ENCODE assay signal across 8 cellular contexts in the genomic region with DNA sequence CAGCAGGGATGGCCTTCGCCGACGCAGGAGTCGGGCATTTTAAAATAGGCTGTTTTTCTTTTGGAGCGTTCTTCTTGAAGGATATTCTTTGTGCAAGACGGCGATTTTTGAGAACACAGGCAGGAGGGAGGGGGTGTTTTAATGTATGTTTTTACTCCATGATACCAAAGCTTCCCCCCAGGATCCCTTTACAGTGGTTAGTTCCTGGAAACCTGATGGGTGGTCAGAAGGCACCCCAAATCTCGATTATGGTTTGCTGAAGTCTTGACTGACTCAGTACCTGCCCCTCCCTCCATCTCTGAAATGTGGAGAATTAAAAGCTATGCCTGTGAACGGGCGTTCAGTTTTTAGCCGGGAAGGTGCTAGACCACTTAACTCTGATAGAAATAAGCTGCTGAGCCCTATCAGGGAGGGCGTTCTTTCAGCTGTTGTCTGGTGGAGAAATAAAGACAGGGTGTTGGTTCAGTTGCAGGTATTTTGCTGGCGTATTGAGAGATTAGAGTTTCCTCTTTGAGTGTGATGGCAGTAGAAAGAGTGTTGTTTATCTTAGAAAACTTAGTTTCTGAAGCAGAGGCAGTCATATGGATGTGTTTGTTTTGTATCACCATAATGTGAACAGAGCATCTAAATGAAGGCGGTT. TPM values are rescaled to one million over a fixed set of nuclear protein-coding genes. Genes with fewer than 3 reads are reported as not detected.
DNase-seq lines count a peak whose midpoint lies in the region; ATAC-seq and TF ChIP-seq lines count a peak whose summit lies in the region.

No MANE protein-coding gene starts in this region.

- peaks cover 2% of the 10 kb centered on the region for H3K4me1 ChIP-seq in right cardiac atrium (ENCODE audit: control insufficient read depth, insufficient read depth, low read length)
- peaks cover 12 to 71% (median 37%) of the 10 kb centered on the region in 6 donors for H3K4me1 ChIP-seq in spleen

- POLR2A ChIA-PET in activated CD8-positive, alpha-beta T cell treated with anti-CD3 and anti-CD28 coated beads, Interleukin-2, amount 10 ng/mL, durations not matched to agents 7 days and 5 days (lab: Charles Lee), result interaction anchor here (0.6 kb wide), 1 partner anchor 51 kb away, joined by 3 read pairs; no protein-coding TSS in a partner anchor

- peak overlapping the region; percentile 76 for H3K27ac Mint-ChIP-seq in activated CD8-positive, alpha-beta T cell treated with anti-CD3 and anti-CD28 coated beads, Interleukin-2, amount 10 ng/mL, durations not matched to agents 7 days and 5 days

- CTCF ChIA-PET in activated CD8-positive, alpha-beta T cell treated with anti-CD3 and anti-CD28 coated beads, Interleukin-2, amount 10 ng/mL, durations not matched to agents 7 days and 5 days (lab: Charles Lee), result interaction anchor here (1.2 to 3.0 kb wide), 6 partner anchors 9 to 425 kb away, joined by 3 to 20 read pairs (median 6); no protein-coding TSS in a partner anchor

- no peaks in the 10 kb centered on the region for H3K9me3 ChIP-seq in right cardiac atrium (ENCODE audit: control insufficient read depth, low read length)
- H3K9me3 ChIP-seq in spleen, result no peaks in the 10 kb centered on the region

- H3K9me3 Mint-ChIP-seq in activated CD8-positive, alpha-beta T cell treated with anti-CD3 and anti-CD28 coated beads, Interleukin-2, amount 10 ng/mL, durations not matched to agents 7 days and 5 days (ENCODE audit: insufficient read depth), result no peaks in the 10 kb centered on the region

- H3K27me3 Mint-ChIP-seq in activated CD8-positive, alpha-beta T cell treated with anti-CD3 and anti-CD28 coated beads, Interleukin-2, amount 10 ng/mL, durations not matched to agents 7 days and 5 days (ENCODE audit: low read depth), result peaks cover 31% of the 10 kb centered on the region

- TF ChIP-seq CTCF in spleen (IDR thresholded peaks at IDR 0.05 in 8 of 11, conservative IDR thresholded peaks at IDR 0.05 in 3 of 11), result no peak

- WGBS in right cardiac atrium, result 26% methylated on average over 14 of the region's 14 CpGs
- 15 to 23% (median 21%) methylated on average over 14 of the region's 14 CpGs for WGBS in spleen, 5 donors

- H3K27me3 ChIP-seq in right cardiac atrium (ENCODE audit: control insufficient read depth, insufficient read depth) (no peaks in the 10 kb centered on the region), spleen (replicated peaks in 1 of 7) (peaks cover 0 to 40% (median 15%) of the 10 kb centered on the region in 7 donors)

- H3K4me1 Mint-ChIP-seq in activated CD8-positive, alpha-beta T cell treated with anti-CD3 and anti-CD28 coated beads, Interleukin-2, amount 10 ng/mL, durations not matched to agents 7 days and 5 days (ENCODE audit: low read depth), result peaks cover 40% of the 10 kb centered on the region

- peak overlapping the region; percentile 75 for H3K27ac ChIP-seq in right cardiac atrium (ENCODE audit: low read length)
- H3K27ac ChIP-seq in spleen, result peak overlapping the region in 7 of 8 donors; percentile 91 to 93 (median 93)

- DNase-seq in HK-2 (ENCODE audit: unreplicated experiment), result peak; percentile 3
- peak; percentile 23 for DNase-seq in activated CD8-positive, alpha-beta T cell treated with anti-CD3 and anti-CD28 coated beads, Interleukin-2, amount 10 ng/mL, durations not matched to agents 7 days and 5 days
- DNase-seq in right cardiac atrium, result no peak
- DNase-seq in spleen, result no peak
- no peak for DNase-seq in NCI-H187 (lab: John Stamatoyannopoulos, UW)

- no peaks in the 10 kb centered on the region for H3K36me3 ChIP-seq in spleen

- intact Hi-C loops in right cardiac atrium (cut with DNase I), result loop anchor here in 2 of 4 donors (10.0 kb wide), 2 partner anchors 73 to 123 kb away; no protein-coding TSS in a partner anchor
- intact Hi-C loops in spleen (cut with DNase I; ENCODE audit: low total_unique reads), result loop anchor here (10.0 kb wide), 1 partner anchor 137 kb away; no protein-coding TSS in a partner anchor

- H3K4me3 Mint-ChIP-seq in activated CD8-positive, alpha-beta T cell treated with anti-CD3 and anti-CD28 coated beads, Interleukin-2, amount 10 ng/mL, durations not matched to agents 7 days and 5 days, result peak overlapping the region; percentile 75

- ATAC-seq in activated CD8-positive, alpha-beta T cell treated with anti-CD3 and anti-CD28 coated beads, Interleukin-2, amount 10 ng/mL, durations not matched to agents 7 days and 5 days, result no peak
- ATAC-seq in right cardiac atrium (no peak), GM21737 (IDR thresholded peaks at IDR 0.05; ENCODE audit: unreplicated experiment) (no peak), GM18519 (IDR thresholded peaks at IDR 0.05; ENCODE audit: low FRiP score, unreplicated experiment) (no peak), GM19397 (IDR thresholded peaks at IDR 0.05; ENCODE audit: unreplicated experiment) (no peak)

- H3K36me3 Mint-ChIP-seq in activated CD8-positive, alpha-beta T cell treated with anti-CD3 and anti-CD28 coated beads, Interleukin-2, amount 10 ng/mL, durations not matched to agents 7 days and 5 days (ENCODE audit: low read depth), result peaks cover 3% of the 10 kb centered on the region

- TF ChIP-seq POLR2A in spleen (IDR thresholded peaks at IDR 0.05), result no peak

- peak overlapping the region; percentile 100 for H3K4me3 ChIP-seq in right cardiac atrium (ENCODE audit: low read length)
- peak overlapping the region; percentile 63 to 96 (median 90) for H3K4me3 ChIP-seq in spleen

RNA-seq across cellular contexts. Expression of a gene that starts 3.4 kb away (rescaled TPM):
- 10 to 100 TPM in 1 of 2 experiments, 1 to 10 TPM in 1; 9.1 to 10.6 TPM for total RNA-seq in activated CD8-positive, alpha-beta T cell treated with anti-CD3 and anti-CD28 coated beads, Interleukin-2, amount 10 ng/mL, durations not matched to agents 7 days and 5 days
- total RNA-seq in right cardiac atrium (10 to 100 TPM; 31.0 to 52.3 (median 39.1) TPM), spleen (100 to 1,000 TPM in 1 of 7 donors, 10 to 100 TPM in 6; 43.9 to 104 (median 53.8) TPM)
- polyA plus RNA-seq in right cardiac atrium (9.0 TPM), spleen (1 to 10 TPM; 1.1 to 2.9 (median 2.0) TPM)

Comparison
In these comparisons a context has a peak if more than half of its experiments do, and no peak if none do; other contexts are left out.
1. DNase-seq: peak in HK-2 (single experiment) and activated CD8-positive, alpha-beta T cell treated with anti-CD3 and anti-CD28 coated beads, Interleukin-2, amount 10 ng/mL, durations not matched to agents 7 days and 5 days (single experiment); none in right cardiac atrium (0 of 3), spleen (single experiment) and NCI-H187 (0 of 2).